ENCODE assay signal across 8 cellular contexts in the genomic region with DNA sequence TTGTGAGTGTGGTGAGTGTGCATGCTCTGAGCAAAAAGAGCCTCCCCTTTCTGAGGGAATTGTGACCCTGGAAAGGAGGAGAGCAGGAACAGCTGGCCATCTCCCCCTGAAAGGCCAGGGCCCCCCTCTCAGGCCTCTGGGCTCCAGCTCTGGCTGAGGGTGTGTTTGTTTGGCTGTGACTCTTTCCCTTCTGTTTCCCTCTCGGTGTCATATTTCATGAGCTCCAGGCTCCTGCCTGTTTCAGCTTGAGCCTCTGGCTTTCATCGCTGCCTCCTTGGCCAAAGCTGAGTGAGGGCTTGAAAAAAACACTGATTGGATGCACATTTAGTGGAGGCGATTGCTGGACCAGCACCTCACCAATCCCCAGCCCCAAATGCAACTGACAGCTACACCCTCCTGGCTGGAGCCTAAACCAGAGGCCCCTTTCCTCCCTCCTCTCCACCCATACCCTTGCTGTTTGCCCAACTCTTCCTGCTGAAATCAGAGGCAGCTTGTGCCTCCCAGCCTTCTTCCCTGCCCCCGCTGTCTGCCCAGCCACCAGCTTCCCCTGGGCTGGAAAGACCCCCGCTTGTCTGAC.
DNase-seq lines count a peak whose midpoint lies in the region; ATAC-seq and TF ChIP-seq lines count a peak whose summit lies in the region.

No MANE protein-coding gene starts in this region.

- H3K4me1 ChIP-seq in psoas muscle, result peaks cover 14% of the 10 kb centered on the region

- 8 to 18% (median 13%) methylated on average over 5 of the region's 5 CpGs for WGBS in psoas muscle, 3 donors

- peak; percentile 79 for DNase-seq in AG08395 (ENCODE audit: low spot score)
- peak; percentile 88 for DNase-seq in NCI-H1436 treated with DMSO at 0.1 percent for 48 hours (lab: John Stamatoyannopoulos, UW)
- peak; percentile 73 for DNase-seq in left cardiac atrium
- peak; percentile 72 to 80 for DNase-seq in psoas muscle
- DNase-seq in activated naive CD4-positive, alpha-beta T cell treated with anti-CD3 and anti-CD28 coated beads, Interleukin-2, amount 50 U/mL, for 72 hours (ENCODE audit: low spot score in 2 of 2), result no peak
- no peak for DNase-seq in stimulated activated naive CD4-positive, alpha-beta T cell (lab: John Stamatoyannopoulos, UW)
- no peak for DNase-seq in stimulated activated CD4-positive, alpha-beta T cell treated with anti-CD3 and anti-CD28 coated beads, Interleukin-15, amount 100 ng/mL, for 24 hours

- H3K27ac ChIP-seq in psoas muscle, result peak overlapping the region; percentile 38

- no peaks in the 10 kb centered on the region for H3K36me3 Mint-ChIP-seq in activated naive CD4-positive, alpha-beta T cell treated with anti-CD3 and anti-CD28 coated beads, Interleukin-2, amount 50 U/mL, for 72 hours

- no peaks in the 10 kb centered on the region for H3K9me3 Mint-ChIP-seq in activated naive CD4-positive, alpha-beta T cell treated with anti-CD3 and anti-CD28 coated beads, Interleukin-2, amount 50 U/mL, for 72 hours

- intact Hi-C loops in left cardiac atrium (cut with DNase I) (no loop called here), psoas muscle (cut with DNase I) (no loop called here)

- no peak overlapping the region for H3K27ac Mint-ChIP-seq in activated naive CD4-positive, alpha-beta T cell treated with anti-CD3 and anti-CD28 coated beads, Interleukin-2, amount 50 U/mL, for 72 hours

- ATAC-seq in left cardiac atrium (peak; percentile 96), psoas muscle (peak; percentile 90 to 97 (median 94))
- ATAC-seq in activated naive CD4-positive, alpha-beta T cell treated with anti-CD3 and anti-CD28 coated beads, Interleukin-2, amount 50 U/mL, for 72 hours, result no peak

- TF ChIP-seq CTCF in WI38 (IDR thresholded peaks at IDR 0.05; ENCODE audit: low read depth, low read length) (no peak), psoas muscle (IDR thresholded peaks at IDR 0.05) (no peak)

- H3K9me3 ChIP-seq in psoas muscle, result no peaks in the 10 kb centered on the region

- H3K27me3 ChIP-seq in psoas muscle (ENCODE audit: insufficient read depth in 3 of 3, low read length in 2 of 3), result no peaks in the 10 kb centered on the region

- H3K4me3 ChIP-seq in WI38 (ENCODE audit: low read depth, low read length) (peak overlapping the region; percentile 43), psoas muscle (no peak overlapping the region)

- H3K36me3 ChIP-seq in psoas muscle (ENCODE audit: insufficient read depth in 1 of 2, low read depth in 1 of 2), result no peaks in the 10 kb centered on the region

Comparison
In these comparisons a context has a peak if more than half of its experiments do, and no peak if none do; other contexts are left out.
1. DNase-seq: peak in AG08395 (single experiment), NCI-H1436 treated with DMSO at 0.1 percent for 48 hours (single experiment), left cardiac atrium (single experiment) and psoas muscle (2 of 2); none in activated naive CD4-positive, alpha-beta T cell treated with anti-CD3 and anti-CD28 coated beads, Interleukin-2, amount 50 U/mL, for 72 hours (0 of 2), stimulated activated naive CD4-positive, alpha-beta T cell (0 of 6) and stimulated activated CD4-positive, alpha-beta T cell treated with anti-CD3 and anti-CD28 coated beads, Interleukin-15, amount 100 ng/mL, for 24 hours (single experiment).
2. ATAC-seq: peak in left cardiac atrium (2 of 2) and psoas muscle (4 of 4); none in activated naive CD4-positive, alpha-beta T cell treated with anti-CD3 and anti-CD28 coated beads, Interleukin-2, amount 50 U/mL, for 72 hours (0 of 2).